19 cellular contexts compared by ENCODE assay signal in genomic region chr4:114279066-114279465, GRCh38.
DNase-seq lines count a peak whose midpoint lies in the region; ATAC-seq and TF ChIP-seq lines count a peak whose summit lies in the region.
"Had no signal": no experiment of that assay in that cellular context is flagged by ENCODE, and none has a peak within 500 bp of the region (broad histone marks: within the 10 kb centered on the region; RNA-seq: fewer than 3 reads in every experiment).

No MANE protein-coding gene starts in this region.

- peaks cover 61% of the 10 kb centered on the region for H3K4me1 ChIP-seq in GM23248 (ENCODE audit: insufficient read depth)
- no peaks in the 10 kb centered on the region for H3K4me1 ChIP-seq in hepatocyte (ENCODE audit: insufficient read depth)
- no peaks in the 10 kb centered on the region for H3K4me1 ChIP-seq in smooth muscle cell (ENCODE audit: low read depth)
- H3K4me1 ChIP-seq: A549 had no signal

- H3K4me2 ChIP-seq in GM23248 (ENCODE audit: unreplicated experiment) (no peak overlapping the region), hepatocyte (no peak overlapping the region), smooth muscle cell (no peak overlapping the region)
- H3K4me2 ChIP-seq: A549 had no signal

- in situ Hi-C loops in GM23248 (cut with MboI): no loop called here

- no peaks in the 10 kb centered on the region for H3K27me3 ChIP-seq in GM23248 (replicated peaks; ENCODE audit: insufficient read depth)
- H3K27me3 ChIP-seq in hepatocyte: no peaks in the 10 kb centered on the region
- H3K27me3 ChIP-seq in smooth muscle cell (ENCODE audit: low read depth): no peaks in the 10 kb centered on the region

- no peak for ATAC-seq in GM21786 (IDR thresholded peaks at IDR 0.05; ENCODE audit: unreplicated experiment)
- ATAC-seq: A549, HepG2 had no signal

- H3K9me3 ChIP-seq in GM23248 (ENCODE audit: low read depth) (no peaks in the 10 kb centered on the region), hepatocyte (ENCODE audit: low read depth) (no peaks in the 10 kb centered on the region), smooth muscle cell (replicated peaks; ENCODE audit: low read depth) (no peaks in the 10 kb centered on the region)
- H3K9me3 ChIP-seq: A549 had no signal

- DNase-seq in GM23248: no peak
- peak; percentile 86 for DNase-seq in astrocyte of the hippocampus (ENCODE audit: low read depth, low spot score)
- no peak for DNase-seq in hepatocyte (ENCODE audit: low spot score)
- no peak for DNase-seq in smooth muscle cell (lab: John Stamatoyannopoulos, UW; ENCODE audit: unreplicated experiment)
- no peak for DNase-seq in erythroblast (lab: John Stamatoyannopoulos, UW)
- DNase-seq in substantia nigra (lab: John Stamatoyannopoulos, UW): no peak
- DNase-seq: AML-193; Caco-2; CD4-positive, alpha-beta T cell; DMS153; DMS79; GDM1; GOT3; H9 had no signal

- no peaks in the 10 kb centered on the region for H3K79me2 ChIP-seq in GM23248 (ENCODE audit: insufficient read depth)
- H3K79me2 ChIP-seq in hepatocyte: no peaks in the 10 kb centered on the region
- no peaks in the 10 kb centered on the region for H3K79me2 ChIP-seq in smooth muscle cell (ENCODE audit: low read depth)

- H3K36me3 ChIP-seq in GM23248 (ENCODE audit: low read depth) (no peaks in the 10 kb centered on the region), hepatocyte (replicated peaks; ENCODE audit: insufficient read depth, low read depth) (no peaks in the 10 kb centered on the region), smooth muscle cell (ENCODE audit: low read depth) (no peaks in the 10 kb centered on the region)

- H3K9ac ChIP-seq in GM23248 (no peak overlapping the region), smooth muscle cell (ENCODE audit: low read depth) (no peak overlapping the region)

- no peak overlapping the region for H3K4me3 ChIP-seq in GM23248
- no peak overlapping the region for H3K4me3 ChIP-seq in hepatocyte
- H3K4me3 ChIP-seq in smooth muscle cell: no peak overlapping the region
- H3K4me3 ChIP-seq: A549 had no signal

- peak overlapping the region; percentile 35 for H2AFZ ChIP-seq in GM23248
- H2AFZ ChIP-seq in hepatocyte: peak overlapping the region; percentile 6
- H2AFZ ChIP-seq in smooth muscle cell (ENCODE audit: low read depth): peak overlapping the region; percentile 70

- WGBS in GM23248 (ENCODE audit: low coverage in 1 of 2, low lambda C conversion rate in 2 of 2, missing lambda C conversion rate in 2 of 2), 2 experiments: 52 to 64% methylated on average over 2 of the region's 2 CpGs
- 62% methylated on average over 2 of the region's 2 CpGs for WGBS in hepatocyte (ENCODE audit: low lambda C conversion rate, missing lambda C conversion rate)
- WGBS in smooth muscle cell (ENCODE audit: low lambda C conversion rate): 56% methylated on average over 2 of the region's 2 CpGs

- H4K20me1 ChIP-seq in GM23248 (ENCODE audit: insufficient read depth): no peaks in the 10 kb centered on the region
- no peaks in the 10 kb centered on the region for H4K20me1 ChIP-seq in hepatocyte (ENCODE audit: insufficient read depth, poor library complexity, severe bottlenecking)
- H4K20me1 ChIP-seq in smooth muscle cell (ENCODE audit: low read depth): no peaks in the 10 kb centered on the region

- H3K9me2 ChIP-seq in GM23248 (ENCODE audit: insufficient read depth) (no peaks in the 10 kb centered on the region), hepatocyte (replicated peaks; ENCODE audit: insufficient read depth) (no peaks in the 10 kb centered on the region)

- H3F3A ChIP-seq in GM23248 (ENCODE audit: insufficient read depth): peaks cover 32% of the 10 kb centered on the region
- H3F3A ChIP-seq in smooth muscle cell (ENCODE audit: low read depth): no peaks in the 10 kb centered on the region

- TF ChIP-seq CTCF in hepatocyte (IDR thresholded peaks at IDR 0.05; ENCODE audit: poor library complexity): no peak
- no peak for TF ChIP-seq CTCF in smooth muscle cell (IDR thresholded peaks at IDR 0.05; ENCODE audit: borderline replicate concordance, insufficient read depth, poor library complexity, severe bottlenecking)

- H3K27ac ChIP-seq in GM23248: no peak overlapping the region
- no peak overlapping the region for H3K27ac ChIP-seq in hepatocyte
- H3K27ac ChIP-seq in smooth muscle cell (ENCODE audit: low read depth): no peak overlapping the region
- H3K27ac ChIP-seq in substantia nigra (ENCODE audit: low read depth, low read length, poor library complexity, severe bottlenecking): no peak overlapping the region
- H3K27ac ChIP-seq: 22Rv1, A549, C4-2B had no signal

- no peak for TF ChIP-seq POLR2A in erythroblast (IDR thresholded peaks at IDR 0.05; ENCODE audit: low read length)

Comparison
In these comparisons a context has a peak if more than half of its experiments do, and no peak if none do; other contexts are left out.
1. H2AFZ ChIP-seq: peak in every context shown above with its lines; median percentile 70 in smooth muscle cell; 35 in GM23248; 6 in hepatocyte.